24 cellular contexts compared by ENCODE assay signal in genomic region chr18:37249171-37249886, GRCh38.
A peak's percentile ranks its signal among the peaks of the same experiment; 100 is the strongest.
DNase-seq lines count a peak whose midpoint lies in the region; ATAC-seq, FAIRE-seq and TF ChIP-seq lines count a peak whose summit lies in the region.
"Had no signal": no experiment of that assay in that cellular context is flagged by ENCODE, and none has a peak within 500 bp of the region (broad histone marks: within the 10 kb centered on the region; RNA-seq: fewer than 3 reads in every experiment).

No MANE protein-coding gene starts in this region.

- H3K4me2 ChIP-seq in trophoblast cell (ENCODE audit: low read length) (no peak overlapping the region), neuronal stem cell (ENCODE audit: insufficient read depth, low read length, poor library complexity, severe bottlenecking) (no peak overlapping the region)
- H3K4me2 ChIP-seq: BLaER1 had no signal

- H3K9me3 ChIP-seq in trophoblast cell (ENCODE audit: insufficient read depth, low read depth, low read length) (peaks cover 5% of the 10 kb centered on the region), upper lobe of right lung (no peaks in the 10 kb centered on the region), neuronal stem cell (replicated peaks in 1 of 2; ENCODE audit: control insufficient read depth in 2 of 2, insufficient read depth in 1 of 2, low read depth in 1 of 2, low read length in 2 of 2) (no peaks in the 10 kb centered on the region), small intestine (ENCODE audit: control insufficient read depth, low read depth) (no peaks in the 10 kb centered on the region)
- H3K9me3 ChIP-seq: BLaER1, Caco-2 had no signal

- H4K91ac ChIP-seq in trophoblast cell (ENCODE audit: low read depth, low read length), result no peak overlapping the region
- H4K91ac ChIP-seq in neuronal stem cell (ENCODE audit: low read depth, low read length, poor library complexity), result no peak overlapping the region

- DNase-seq in cardiac septum (ENCODE audit: low spot score), result peak; percentile 15
- no peak for DNase-seq in left ventricle myocardium superior
- DNase-seq in neural crest cell (ENCODE audit: low read depth, low spot score), result no peak
- no peak for DNase-seq in trophoblast cell
- DNase-seq in upper lobe of right lung, result peak; percentile 22
- no peak for DNase-seq in neuronal stem cell (ENCODE audit: low spot score)
- DNase-seq in small intestine, result no peak
- DNase-seq in putamen (ENCODE audit: low spot score), result no peak
- DNase-seq: Caco-2; CD4-positive, CD25-positive, alpha-beta regulatory T cell; CD8-positive, alpha-beta T cell; DMS153; DND-41; GM23248; H9 had no signal

- no peak overlapping the region for H2AFZ ChIP-seq in trophoblast cell (ENCODE audit: insufficient read depth, low read length, poor library complexity)
- no peak overlapping the region for H2AFZ ChIP-seq in neuronal stem cell (ENCODE audit: low read length)
- H2AFZ ChIP-seq: GM23248 had no signal

- no peak overlapping the region for H3K4ac ChIP-seq in trophoblast cell (ENCODE audit: low read depth, low read length)
- no peak overlapping the region for H3K4ac ChIP-seq in neuronal stem cell (ENCODE audit: low read length)

- H2BK12ac ChIP-seq in trophoblast cell (ENCODE audit: low read length) (no peak overlapping the region), neuronal stem cell (ENCODE audit: low read length) (no peak overlapping the region)

- H3K18ac ChIP-seq in trophoblast cell (ENCODE audit: low read length) (no peak overlapping the region), neuronal stem cell (ENCODE audit: low read length) (no peak overlapping the region)

- H3K27ac Mint-ChIP-seq in neural crest cell (ENCODE audit: unreplicated experiment), result peak overlapping the region; percentile 79
- H3K27ac Mint-ChIP-seq: B cell; CD4-positive, CD25-positive, alpha-beta regulatory T cell; CD8-positive, alpha-beta T cell had no signal

- H3K27me3 ChIP-seq in trophoblast cell (ENCODE audit: insufficient read depth, low read length) (peaks cover 16% of the 10 kb centered on the region), upper lobe of right lung (peaks cover 23% of the 10 kb centered on the region), neuronal stem cell (ENCODE audit: control insufficient read depth in 3 of 3, insufficient read depth in 3 of 3, low read depth in 1 of 3, low read length in 3 of 3) (peaks cover 0 to 50% (median 7%) of the 10 kb centered on the region in 3 experiments), small intestine (ENCODE audit: control insufficient read depth in 2 of 2, insufficient read depth in 2 of 2, low read length in 2 of 2) (peaks cover 0 to 12% of the 10 kb centered on the region in 2 donors)

- intact Hi-C loops in cardiac septum (cut with DNase I), result no loop called here
- intact Hi-C loops in left ventricle myocardium superior (cut with micrococcal nuclease), result no loop called here
- intact Hi-C loops in upper lobe of right lung (cut with DNase I), result no loop called here

- H2AK5ac ChIP-seq in trophoblast cell (ENCODE audit: low read length) (no peak overlapping the region), neuronal stem cell (ENCODE audit: low read depth, low read length) (no peak overlapping the region)

- H3K4me1 ChIP-seq in trophoblast cell (ENCODE audit: control insufficient read depth in 1 of 2, insufficient read depth in 2 of 2, low read length in 2 of 2) (peaks cover 4 to 6% of the 10 kb centered on the region in 2 experiments), upper lobe of right lung (no peaks in the 10 kb centered on the region), neuronal stem cell (ENCODE audit: control insufficient read depth in 2 of 2, insufficient read depth in 1 of 2, low read depth in 1 of 2, low read length in 2 of 2) (peaks cover 0 to 5% of the 10 kb centered on the region in 2 donors), small intestine (ENCODE audit: control insufficient read depth in 2 of 2, insufficient read depth in 1 of 2, low read depth in 1 of 2, low read length in 1 of 2) (no peaks in the 10 kb centered on the region)
- H3K4me1 ChIP-seq: Caco-2 had no signal

- H4K8ac ChIP-seq in trophoblast cell (ENCODE audit: low read depth, low read length) (no peak overlapping the region), neuronal stem cell (ENCODE audit: low read depth, low read length) (no peak overlapping the region)

- H3K4me3 Mint-ChIP-seq in neural crest cell, result no peak overlapping the region
- H3K4me3 Mint-ChIP-seq: B cell; CD4-positive, CD25-positive, alpha-beta regulatory T cell; CD8-positive, alpha-beta T cell had no signal

- H4K12ac ChIP-seq in trophoblast cell (ENCODE audit: low read depth, low read length), result no peak overlapping the region

- no peak for TF ChIP-seq CTCF in neural crest cell (conservative IDR thresholded peaks at IDR 0.05)
- TF ChIP-seq CTCF in upper lobe of right lung (IDR thresholded peaks at IDR 0.05), result no peak

- no peaks in the 10 kb centered on the region for H3K79me2 ChIP-seq in trophoblast cell (ENCODE audit: control insufficient read depth, insufficient read depth, low read length, poor library complexity)

- H3K4me3 ChIP-seq in trophoblast cell (ENCODE audit: low read depth, low read length) (peak overlapping the region; percentile 22), upper lobe of right lung (no peak overlapping the region), neuronal stem cell (ENCODE audit: low read length in 2 of 2) (no peak overlapping the region), small intestine (ENCODE audit: low read depth in 1 of 2, low read length in 2 of 2) (no peak overlapping the region)
- H3K4me3 ChIP-seq: BLaER1, GM23248 had no signal

- no peak overlapping the region for H2BK15ac ChIP-seq in neuronal stem cell (ENCODE audit: low read length)

- H3K79me1 ChIP-seq in trophoblast cell (ENCODE audit: low read length) (no peaks in the 10 kb centered on the region), neuronal stem cell (ENCODE audit: low read depth, low read length) (no peaks in the 10 kb centered on the region)

- H3K9ac ChIP-seq in trophoblast cell (ENCODE audit: low read length), result no peak overlapping the region
- no peak overlapping the region for H3K9ac ChIP-seq in neuronal stem cell (ENCODE audit: low read depth, low read length, poor library complexity)
- H3K9ac ChIP-seq: BLaER1, GM23248 had no signal

- H2BK120ac ChIP-seq in trophoblast cell (ENCODE audit: insufficient read depth, low read length, poor library complexity) (no peak overlapping the region), neuronal stem cell (ENCODE audit: low read depth, low read length) (no peak overlapping the region)

- no peak overlapping the region for H3K27ac ChIP-seq in trophoblast cell (ENCODE audit: low read depth, low read length)
- no peak overlapping the region for H3K27ac ChIP-seq in upper lobe of right lung
- no peak overlapping the region for H3K27ac ChIP-seq in neuronal stem cell (replicated peaks; ENCODE audit: low read length)
- no peak overlapping the region for H3K27ac ChIP-seq in small intestine (ENCODE audit: low read depth in 1 of 2, low read length in 1 of 2)
- H3K27ac ChIP-seq: 22Rv1, BLaER1, C4-2B, GM23248 had no signal

- H3K9me3 Mint-ChIP-seq in neural crest cell, result no peaks in the 10 kb centered on the region
- H3K9me3 Mint-ChIP-seq: CD8-positive, alpha-beta T cell had no signal

- no peak for FAIRE-seq in small intestine (lab: Jason Lieb, UNC)
- FAIRE-seq: A204.1, G401.6, GM12892, GM19239 had no signal

- no peak overlapping the region for H3K14ac ChIP-seq in trophoblast cell (ENCODE audit: low read length)
- H3K14ac ChIP-seq in neuronal stem cell (ENCODE audit: low read length), result no peak overlapping the region

- H3K36me3 ChIP-seq in trophoblast cell (ENCODE audit: control insufficient read depth in 1 of 2, insufficient read depth in 2 of 2, low read length in 2 of 2), result no peaks in the 10 kb centered on the region
- H3K36me3 ChIP-seq in upper lobe of right lung, result no peaks in the 10 kb centered on the region
- no peaks in the 10 kb centered on the region for H3K36me3 ChIP-seq in neuronal stem cell (replicated peaks in 1 of 2; ENCODE audit: control insufficient read depth in 2 of 2, insufficient read depth in 2 of 2, low read length in 2 of 2)
- H3K36me3 ChIP-seq in small intestine (ENCODE audit: control insufficient read depth in 2 of 2, insufficient read depth in 2 of 2, low read length in 2 of 2), result no peaks in the 10 kb centered on the region
- H3K36me3 ChIP-seq: BLaER1 had no signal

- peaks cover 38% of the 10 kb centered on the region for H3K27me3 Mint-ChIP-seq in neural crest cell (ENCODE audit: low read depth)

- H3K23ac ChIP-seq in trophoblast cell (ENCODE audit: low read length) (no peak overlapping the region), neuronal stem cell (ENCODE audit: low read depth, low read length, poor library complexity) (no peak overlapping the region)

- peaks cover 5% of the 10 kb centered on the region for H3K4me1 Mint-ChIP-seq in neural crest cell
- H3K4me1 Mint-ChIP-seq: CD4-positive, CD25-positive, alpha-beta regulatory T cell had no signal

- H2BK5ac ChIP-seq in trophoblast cell (ENCODE audit: low read depth, low read length, poor library complexity) (no peak overlapping the region), neuronal stem cell (ENCODE audit: low read length) (no peak overlapping the region)

- no peaks in the 10 kb centered on the region for H3K36me3 Mint-ChIP-seq in neural crest cell (ENCODE audit: low read depth)
- H3K36me3 Mint-ChIP-seq: CD4-positive, CD25-positive, alpha-beta regulatory T cell; CD8-positive, alpha-beta T cell had no signal

- WGBS in trophoblast cell (ENCODE audit: extremely low coverage, insufficient coverage, insufficient read length), result no CpG with 5 or more reads among the region's 11 CpGs
- WGBS in neuronal stem cell (ENCODE audit: extremely low coverage in 2 of 2, insufficient read length in 2 of 2, insufficient replicate concordance in 1 of 2), 2 donors, result no CpG with 5 or more reads among the region's 11 CpGs
- WGBS in small intestine, 3 donors, result 74 to 78% (median 78%) methylated on average over 11 of the region's 11 CpGs

- ATAC-seq in left ventricle myocardium superior, result no peak
- no peak for ATAC-seq in upper lobe of right lung
- ATAC-seq: CD8-positive, alpha-beta T cell; HCT116 had no signal

Comparison
In these comparisons a context has a peak if more than half of its experiments do, and no peak if none do; other contexts are left out.
1. DNase-seq: peak in cardiac septum (single experiment) and upper lobe of right lung (single experiment); none in left ventricle myocardium superior (single experiment), neural crest cell (single experiment), trophoblast cell (0 of 2), neuronal stem cell (single experiment), small intestine (single experiment) and putamen (single experiment).